ENCODE assay signal across 29 cellular contexts in genomic region chrX:132807411-132808030, GRCh38.
DNase-seq lines count a peak whose midpoint lies in the region; ATAC-seq, FAIRE-seq and TF ChIP-seq lines count a peak whose summit lies in the region.
"Had no signal": no experiment of that assay in that cellular context is flagged by ENCODE, and none has a peak within 500 bp of the region (broad histone marks: within the 10 kb centered on the region; RNA-seq: fewer than 3 reads in every experiment).

No MANE protein-coding gene starts in this region.

- H3K27ac Mint-ChIP-seq in immature natural killer cell: no peak overlapping the region
- H3K27ac Mint-ChIP-seq in nephron progenitor cell: no peak overlapping the region
- H3K27ac Mint-ChIP-seq: CD14-positive monocyte; CD4-positive, alpha-beta memory T cell; CD4-positive, CD25-positive, alpha-beta regulatory T cell; CD8-positive, alpha-beta memory T cell had no signal

- H3K4me2 ChIP-seq in A549 (no peak overlapping the region), K562 (ENCODE audit: insufficient read depth, low read length) (no peak overlapping the region), endothelial cell of umbilical vein (ENCODE audit: insufficient read depth, low read length) (no peak overlapping the region)
- H3K4me2 ChIP-seq: BLaER1 had no signal

- TF ChIP-seq POLR2A in A549 (IDR thresholded peaks at IDR 0.05; ENCODE audit: low read length) (no peak), K562 (conservative IDR thresholded peaks at IDR 0.05) (no peak), endothelial cell of umbilical vein (IDR thresholded peaks at IDR 0.05; ENCODE audit: low read depth, low read length) (no peak)

- no peak for TF ChIP-seq CTCF in A549 (IDR thresholded peaks at IDR 0.05)
- TF ChIP-seq CTCF in K562 (IDR thresholded peaks at IDR 0.05 in 2 of 3, conservative IDR thresholded peaks at IDR 0.05 in 1 of 3; ENCODE audit: insufficient read depth in 2 of 3, low read depth in 1 of 3, low read length in 3 of 3): no peak
- no peak for TF ChIP-seq CTCF in endothelial cell of umbilical vein (IDR thresholded peaks at IDR 0.05; ENCODE audit: extremely low read depth in 1 of 2, insufficient read depth in 1 of 2, low read depth in 1 of 2, low read length in 2 of 2)
- no peak for TF ChIP-seq CTCF in nephron progenitor cell (IDR thresholded peaks at IDR 0.05)

- H3K9me3 Mint-ChIP-seq in immature natural killer cell (no peaks in the 10 kb centered on the region), nephron progenitor cell (no peaks in the 10 kb centered on the region)
- H3K9me3 Mint-ChIP-seq: CD4-positive, alpha-beta memory T cell; CD4-positive, CD25-positive, alpha-beta regulatory T cell; CD8-positive, alpha-beta memory T cell had no signal

- TF ChIP-seq RAD21 in A549 (conservative IDR thresholded peaks at IDR 0.05 in 1 of 2, IDR thresholded peaks at IDR 0.05 in 1 of 2): no peak
- no peak for TF ChIP-seq RAD21 in K562 (CRISPR knock-in tag; conservative IDR thresholded peaks at IDR 0.05 in 1 of 2, IDR thresholded peaks at IDR 0.05 in 1 of 2)

- H4K20me1 ChIP-seq in K562 (replicated peaks; ENCODE audit: control insufficient read depth, insufficient read depth, low read length) (no peaks in the 10 kb centered on the region), endothelial cell of umbilical vein (replicated peaks; ENCODE audit: control insufficient read depth, extremely low read depth, insufficient read depth, low read length) (no peaks in the 10 kb centered on the region)

- TF ChIP-seq EP300 in A549 (IDR thresholded peaks at IDR 0.05): no peak
- TF ChIP-seq EP300 in K562 (IDR thresholded peaks at IDR 0.05; ENCODE audit: low read length): no peak

- H3K36me3 ChIP-seq in K562 (ENCODE audit: control insufficient read depth, insufficient read depth, low read length) (no peaks in the 10 kb centered on the region), endothelial cell of umbilical vein (ENCODE audit: control insufficient read depth in 2 of 2, extremely low read depth in 1 of 2, insufficient read depth in 2 of 2, low read length in 2 of 2) (no peaks in the 10 kb centered on the region), HAP-1 (replicated peaks) (no peaks in the 10 kb centered on the region)
- H3K36me3 ChIP-seq: BE2C, BLaER1 had no signal

- dilution Hi-C loops in endothelial cell of umbilical vein (cut with MboI; ENCODE audit: extremely low pct_ligation_motif_present, low sequenced_read_pairs): no loop called here

- H3K4me3 Mint-ChIP-seq in immature natural killer cell (no peak overlapping the region), nephron progenitor cell (no peak overlapping the region)
- H3K4me3 Mint-ChIP-seq: CD14-positive monocyte; CD4-positive, alpha-beta memory T cell; CD4-positive, CD25-positive, alpha-beta regulatory T cell; CD8-positive, alpha-beta memory T cell had no signal

- H3K36me3 Mint-ChIP-seq in immature natural killer cell (no peaks in the 10 kb centered on the region), nephron progenitor cell (ENCODE audit: low read depth) (no peaks in the 10 kb centered on the region)
- H3K36me3 Mint-ChIP-seq: CD14-positive monocyte; CD4-positive, alpha-beta memory T cell; CD4-positive, CD25-positive, alpha-beta regulatory T cell; CD8-positive, alpha-beta memory T cell had no signal

- intact Hi-C loops in K562 (cut with micrococcal nuclease): no loop called here
- intact Hi-C loops in endothelial cell of umbilical vein (cut with micrococcal nuclease): no loop called here

- CTCF ChIA-PET in A549 (lab: Yijun Ruan, JAX): interaction anchor here (0.5 to 1.0 kb wide), 2 partner anchors 11 to 936 kb away, joined by 3 read pairs; no protein-coding TSS in a partner anchor
- CTCF ChIA-PET in K562 (lab: Yijun Ruan, JAX; ENCODE audit: low intra/inter-chr PET ratio): no interaction called here
- CTCF ChIA-PET in endothelial cell of umbilical vein (lab: Charles Lee): interaction anchor here (0.9 kb wide), 1 partner anchor 515 kb away, joined by 3 read pairs; no protein-coding TSS in a partner anchor

- no peaks in the 10 kb centered on the region for H3K27me3 ChIP-seq in K562 (ENCODE audit: control insufficient read depth in 2 of 2, insufficient read depth in 2 of 2, low read length in 2 of 2)
- no peaks in the 10 kb centered on the region for H3K27me3 ChIP-seq in endothelial cell of umbilical vein (ENCODE audit: control insufficient read depth in 2 of 2, insufficient read depth in 2 of 2, low read length in 2 of 2)
- no peaks in the 10 kb centered on the region for H3K27me3 ChIP-seq in HAP-1 (ENCODE audit: low read depth)
- H3K27me3 ChIP-seq: BE2C had no signal

- FAIRE-seq in A549 (lab: Jason Lieb, UNC) (no peak), K562 (lab: Jason Lieb, UNC) (no peak), endothelial cell of umbilical vein (lab: Jason Lieb, UNC) (peak; percentile 33)
- FAIRE-seq: A204.1, GM12878, GM12892, GM18507 had no signal

- H3K9me1 ChIP-seq in K562 (ENCODE audit: control insufficient read depth, insufficient read depth, low read length) (no peaks in the 10 kb centered on the region), endothelial cell of umbilical vein (replicated peaks; ENCODE audit: control insufficient read depth, extremely low read depth, insufficient read depth, low read length) (no peaks in the 10 kb centered on the region)

- BruUV-seq in K562 (replicated peaks; lab: Mats Ljungman, UMichigan) (no TSS peak), endothelial cell of umbilical vein (replicated peaks; lab: Mats Ljungman, UMichigan) (no TSS peak)

- POLR2A ChIA-PET in A549 (lab: Yijun Ruan, JAX) (no interaction called here), K562 (lab: Yijun Ruan, JAX) (interaction anchor here (0.6 kb wide), 1 partner anchor 15 kb away, joined by 4 read pairs; no protein-coding TSS in a partner anchor), endothelial cell of umbilical vein (lab: Charles Lee) (no interaction called here)

- H3K9ac ChIP-seq in K562 (ENCODE audit: insufficient read depth in 1 of 2, low read depth in 2 of 2, low read length in 2 of 2): no peak overlapping the region
- H3K9ac ChIP-seq in endothelial cell of umbilical vein (replicated peaks; ENCODE audit: extremely low read depth, insufficient read depth, low read length): no peak overlapping the region
- H3K9ac ChIP-seq: BLaER1 had no signal

- WGBS in A549 (ENCODE audit: missing lambda C conversion rate): 52% methylated on average over 9 of the region's 9 CpGs
- WGBS in K562 (ENCODE audit: insufficient coverage, low coverage, missing lambda C conversion rate): 3% methylated on average over 9 of the region's 9 CpGs

- H3K9me3 ChIP-seq in A549: no peaks in the 10 kb centered on the region
- no peaks in the 10 kb centered on the region for H3K9me3 ChIP-seq in K562 (replicated peaks; ENCODE audit: control insufficient read depth, insufficient read depth, low read depth, low read length)
- H3K9me3 ChIP-seq in endothelial cell of umbilical vein (replicated peaks; ENCODE audit: control insufficient read depth, insufficient read depth, low read length): no peaks in the 10 kb centered on the region
- H3K9me3 ChIP-seq in HAP-1: no peaks in the 10 kb centered on the region
- H3K9me3 ChIP-seq: BE2C, BLaER1 had no signal

- in situ Hi-C loops in K562 (cut with MboI) (no loop called here), HAP-1 (cut with MboI; ENCODE audit: low sequenced_read_pairs) (no loop called here)

- ATAC-seq in A549 (no peak), K562 (no peak)
- ATAC-seq: GM12878 had no signal

- H3K27ac ChIP-seq in A549: no peak overlapping the region
- H3K27ac ChIP-seq in K562 (ENCODE audit: extremely low read depth, low read depth, low read length): no peak overlapping the region
- no peak overlapping the region for H3K27ac ChIP-seq in endothelial cell of umbilical vein (ENCODE audit: insufficient read depth, low read depth, low read length)
- H3K27ac ChIP-seq: BLaER1 had no signal

- no peak overlapping the region for H3K4me3 ChIP-seq in A549
- no peak overlapping the region for H3K4me3 ChIP-seq in K562
- H3K4me3 ChIP-seq in endothelial cell of umbilical vein (replicated peaks in 1 of 3; ENCODE audit: insufficient read depth in 1 of 3, low read depth in 1 of 3, low read length in 3 of 3): no peak overlapping the region
- H3K4me3 ChIP-seq in HAP-1: no peak overlapping the region
- H3K4me3 ChIP-seq: BLaER1, GM12878 had no signal

- no peak for DNase-seq in A549 (ENCODE audit: low read depth in 1 of 2, low spot score in 1 of 2)
- DNase-seq in Ammon's horn (ENCODE audit: low spot score): peak; percentile 3
- DNase-seq in K562 (ENCODE audit: extremely low read depth in 1 of 4, low spot score in 3 of 4): no peak
- DNase-seq in endothelial cell of umbilical vein (ENCODE audit: low read depth, low spot score): no peak
- no peak for DNase-seq in immature natural killer cell
- no peak for DNase-seq in nephron progenitor cell
- DNase-seq in HAP-1 (ENCODE audit: low spot score in 2 of 2): no peak
- DNase-seq in NOMO-1 (lab: John Stamatoyannopoulos, UW; ENCODE audit: unreplicated experiment in 2 of 2): no peak
- DNase-seq: 8988T; AML-193; BE2C; C1 segment of cervical spinal cord; CD4-positive, alpha-beta memory T cell; CD4-positive, CD25-positive, alpha-beta regulatory T cell; CD8-positive, alpha-beta memory T cell; COR-L47; DMS 273 treated with DMSO at 0.1 percent for 48 hours; DMS153; DMS53; DMS79; DND-41; EL; GDM1 had no signal

- H3K4me1 ChIP-seq in A549: no peaks in the 10 kb centered on the region
- no peaks in the 10 kb centered on the region for H3K4me1 ChIP-seq in K562 (replicated peaks in 1 of 2; ENCODE audit: control insufficient read depth in 2 of 2, insufficient read depth in 2 of 2, low read length in 2 of 2)
- H3K4me1 ChIP-seq in endothelial cell of umbilical vein (ENCODE audit: control insufficient read depth, extremely low read depth, insufficient read depth, low read length): peaks cover 3% of the 10 kb centered on the region
- no peaks in the 10 kb centered on the region for H3K4me1 ChIP-seq in HAP-1
- H3K4me1 ChIP-seq: BE2C had no signal

- H3K4me1 Mint-ChIP-seq in immature natural killer cell: no peaks in the 10 kb centered on the region
- peaks cover 13% of the 10 kb centered on the region for H3K4me1 Mint-ChIP-seq in nephron progenitor cell
- H3K4me1 Mint-ChIP-seq: CD14-positive monocyte; CD4-positive, alpha-beta memory T cell; CD4-positive, CD25-positive, alpha-beta regulatory T cell; CD8-positive, alpha-beta memory T cell had no signal

- H2AFZ ChIP-seq in K562 (ENCODE audit: low read depth, low read length): no peak overlapping the region
- no peak overlapping the region for H2AFZ ChIP-seq in endothelial cell of umbilical vein (ENCODE audit: low read depth, low read length)

- peaks cover 0 to 7% (median 0%) of the 10 kb centered on the region in 3 donors for H3K27me3 Mint-ChIP-seq in immature natural killer cell (ENCODE audit: low read depth in 3 of 3)
- no peaks in the 10 kb centered on the region for H3K27me3 Mint-ChIP-seq in nephron progenitor cell (ENCODE audit: low read depth, poor library complexity)
- H3K27me3 Mint-ChIP-seq: CD4-positive, alpha-beta memory T cell; CD4-positive, CD25-positive, alpha-beta regulatory T cell; CD8-positive, alpha-beta memory T cell had no signal

- no peaks in the 10 kb centered on the region for H3K79me2 ChIP-seq in K562 (ENCODE audit: control insufficient read depth, insufficient read depth, low read length)
- H3K79me2 ChIP-seq in endothelial cell of umbilical vein (ENCODE audit: control insufficient read depth, insufficient read depth, low read length): no peaks in the 10 kb centered on the region

Comparison
In these comparisons a context has a peak if more than half of its experiments do, and no peak if none do; other contexts are left out.
1. Of the 35 proteins assayed by ChIP-seq in both K562 and A549: peak only in K562: none; only in A549: MAFK; in both: none; in neither: 34.